ENCODE assay signal across 24 cellular contexts in genomic region chr11:57555393-57555792, GRCh38. TPM values are rescaled to one million over a fixed set of nuclear protein-coding genes. Genes with fewer than 3 reads are reported as not detected.
"Had no signal": no experiment of that assay in that cellular context is flagged by ENCODE, and none has a peak within 500 bp of the region (broad histone marks: within the 10 kb centered on the region; RNA-seq: fewer than 3 reads in every experiment).

No MANE protein-coding gene starts in this region.

- H3K27ac ChIP-seq: adrenal gland, breast epithelium, coronary artery, prostate gland, right atrium auricular region, tibial artery had no signal

- ATAC-seq: activated CD4-positive, alpha-beta T cell treated with anti-CD3 and anti-CD28 coated beads for 36 hours; WTC11 had no signal

- H3K27ac Mint-ChIP-seq: activated CD4-positive, alpha-beta memory T cell treated with anti-CD3 and anti-CD28 coated beads, Interleukin-2, amount 10 ng/mL, durations not matched to agents 7 days and 5 days; activated CD4-positive, alpha-beta T cell treated with anti-CD3 and anti-CD28 coated beads for 36 hours; WTC11 had no signal

- H3K36me3 ChIP-seq: prostate gland had no signal

- H3K4me1 ChIP-seq: adrenal gland, breast epithelium, prostate gland, right atrium auricular region, tibial artery had no signal

- H3K27me3 Mint-ChIP-seq: activated CD4-positive, alpha-beta memory T cell treated with anti-CD3 and anti-CD28 coated beads, Interleukin-2, amount 10 ng/mL, durations not matched to agents 7 days and 5 days; activated CD4-positive, alpha-beta T cell treated with anti-CD3 and anti-CD28 coated beads for 36 hours had no signal

- H3K9me3 ChIP-seq: adrenal gland, breast epithelium, prostate gland, right atrium auricular region, tibial artery had no signal

- H3K4me3 Mint-ChIP-seq: activated CD4-positive, alpha-beta memory T cell treated with anti-CD3 and anti-CD28 coated beads, Interleukin-2, amount 10 ng/mL, durations not matched to agents 7 days and 5 days; activated CD4-positive, alpha-beta T cell treated with anti-CD3 and anti-CD28 coated beads for 36 hours; neural crest cell; WTC11 had no signal

- H3K27me3 ChIP-seq: adrenal gland, breast epithelium, right atrium auricular region, tibial artery had no signal

- H3K4me3 ChIP-seq: adrenal gland, breast epithelium, coronary artery, lung, prostate gland, right atrium auricular region, tibial artery had no signal

- H3K4me1 Mint-ChIP-seq: activated CD4-positive, alpha-beta T cell treated with anti-CD3 and anti-CD28 coated beads for 36 hours; neural crest cell had no signal

- H3K9me3 Mint-ChIP-seq: activated CD4-positive, alpha-beta memory T cell treated with anti-CD3 and anti-CD28 coated beads, Interleukin-2, amount 10 ng/mL, durations not matched to agents 7 days and 5 days; neural crest cell; WTC11 had no signal

- FAIRE-seq: astrocyte, frontal cortex, keratinocyte, urothelium cell line had no signal

- DNase-seq: activated CD4-positive, alpha-beta memory T cell treated with anti-CD3 and anti-CD28 coated beads, Interleukin-2, amount 10 ng/mL, durations not matched to agents 7 days and 5 days; activated CD4-positive, alpha-beta T cell treated with anti-CD3 and anti-CD28 coated beads for 36 hours; activated CD8-positive, alpha-beta memory T cell treated with anti-CD3 and anti-CD28 coated beads, Interleukin-2, amount 50 U/mL, for 48 hours; activated gamma-delta T cell; adrenal gland; erythroblast; head of caudate nucleus; stimulated activated CD4-positive, alpha-beta T cell treated with anti-CD3 and anti-CD28 coated beads, Interleukin-2, amount 100 ng/mL, for 24 hours; stimulated activated naive CD8-positive, alpha-beta T cell treated with anti-CD3 and anti-CD28 coated beads, Interleukin-15, Interleukin-2, amounts not matched to agents 100 U/mL and 50 U/mL, for 24 hours; substantia nigra; SW 1271; tibial artery had no signal

RNA-seq across cellular contexts. Expression of gene SMTNL1, which starts 18.0 kb away (rescaled TPM):
- total RNA-seq: activated CD4-positive, alpha-beta memory T cell treated with anti-CD3 and anti-CD28 coated beads, Interleukin-2, amount 10 ng/mL, durations not matched to agents 7 days and 5 days; activated CD4-positive, alpha-beta T cell treated with anti-CD3 and anti-CD28 coated beads for 36 hours; astrocyte; breast epithelium; frontal cortex; lung; neural crest cell; osteoblast; right atrium auricular region had no signal
- polyA plus RNA-seq: adrenal gland, keratinocyte, lung had no signal
